8 cellular contexts compared by ENCODE assay signal in genomic region chr2:48529676-48530032, GRCh38. TPM values are rescaled to one million over a fixed set of nuclear protein-coding genes. Genes with fewer than 3 reads are reported as not detected.
A peak's percentile ranks its signal among the peaks of the same experiment; 100 is the strongest.
DNase-seq lines count a peak whose midpoint lies in the region; ATAC-seq, FAIRE-seq and TF ChIP-seq lines count a peak whose summit lies in the region.

No MANE protein-coding gene starts in this region.

- DNase-seq in LNCaP clone FGC (ENCODE audit: low read depth) (no peak), MCF 10A (ENCODE audit: unreplicated experiment) (no peak), mucosa of descending colon (peak in 1 of 3 donors; percentile 31), HUDEP-2 (lab: John Stamatoyannopoulos, UW; ENCODE audit: unreplicated experiment in 76 of 76) (no peak), iPS-NIHi11 (ENCODE audit: low spot score) (no peak), RCC 7860 (ENCODE audit: low spot score) (no peak)

- no TSS peak for BruUV-seq in MCF 10A (replicated peaks; lab: Mats Ljungman, UMichigan)

- H3K9me3 ChIP-seq in mucosa of descending colon: no peaks in the 10 kb centered on the region

- H3K27me3 Mint-ChIP-seq in MCF 10A (ENCODE audit: insufficient read depth, unreplicated experiment): no peaks in the 10 kb centered on the region

- H3K9me3 Mint-ChIP-seq in MCF 10A (ENCODE audit: unreplicated experiment): no peaks in the 10 kb centered on the region

- ATAC-seq in GM18502 (IDR thresholded peaks at IDR 0.05; ENCODE audit: poor library complexity, unreplicated experiment) (peak; percentile 26), mucosa of descending colon (peak; percentile 5), GM21576 (IDR thresholded peaks at IDR 0.05; ENCODE audit: unreplicated experiment) (no peak)

- peak overlapping the region; percentile 51 for H3K27ac Mint-ChIP-seq in MCF 10A (ENCODE audit: low read depth, unreplicated experiment)

- no peak for TF ChIP-seq CTCF in LNCaP clone FGC (IDR thresholded peaks at IDR 0.05; ENCODE audit: control insufficient read depth, extremely low read depth, insufficient read depth)
- TF ChIP-seq CTCF in MCF 10A (IDR thresholded peaks at IDR 0.05; ENCODE audit: unreplicated experiment): no peak
- TF ChIP-seq CTCF in mucosa of descending colon (IDR thresholded peaks at IDR 0.05): no peak

- H3K4me1 Mint-ChIP-seq in MCF 10A (ENCODE audit: insufficient read depth, unreplicated experiment): no peaks in the 10 kb centered on the region

- H3K4me3 ChIP-seq in LNCaP clone FGC (ENCODE audit: low read depth, low read length): peak overlapping the region; percentile 44
- H3K4me3 ChIP-seq in mucosa of descending colon: no peak overlapping the region

- H3K36me3 ChIP-seq in mucosa of descending colon (ENCODE audit: low read depth): no peaks in the 10 kb centered on the region

- POLR2A ChIA-PET in MCF 10A (lab: Yijun Ruan, JAX): no interaction called here

- peaks cover 7% of the 10 kb centered on the region for H3K36me3 Mint-ChIP-seq in MCF 10A (ENCODE audit: insufficient read depth, unreplicated experiment)

- CTCF ChIA-PET in MCF 10A (lab: Yijun Ruan, JAX): interaction anchor here (0.6 kb wide), 1 partner anchor 59 kb away, joined by 3 read pairs; no protein-coding TSS in a partner anchor

- FAIRE-seq in RCC 7860 (lab: Jason Lieb, UNC): no peak

- intact Hi-C loops in MCF 10A (cut with micrococcal nuclease): no loop called here
- intact Hi-C loops in mucosa of descending colon (cut with DNase I, micrococcal nuclease): loop anchor here in 1 of 2 donors (5.0 kb wide), 1 partner anchor 47 kb away; no protein-coding TSS in a partner anchor

- H3K4me3 Mint-ChIP-seq in MCF 10A (ENCODE audit: unreplicated experiment): peak overlapping the region; percentile 84

- peaks cover 7% of the 10 kb centered on the region for H3K4me1 ChIP-seq in mucosa of descending colon (ENCODE audit: low read depth)

RNA-seq across cellular contexts. Expression of gene STON1, which starts 0.3 kb away (rescaled TPM):
- total RNA-seq in MCF 10A (2022) (0.23 and 0.42 TPM in 2 replicates), mucosa of descending colon (100 to 1,000 TPM in 1 of 3 donors, 1 to 10 TPM in 2; 5.5 to 118 (median 6.0) TPM)
